Comparison of ENCODE assay signal across 33 cellular contexts in the genomic region with DNA sequence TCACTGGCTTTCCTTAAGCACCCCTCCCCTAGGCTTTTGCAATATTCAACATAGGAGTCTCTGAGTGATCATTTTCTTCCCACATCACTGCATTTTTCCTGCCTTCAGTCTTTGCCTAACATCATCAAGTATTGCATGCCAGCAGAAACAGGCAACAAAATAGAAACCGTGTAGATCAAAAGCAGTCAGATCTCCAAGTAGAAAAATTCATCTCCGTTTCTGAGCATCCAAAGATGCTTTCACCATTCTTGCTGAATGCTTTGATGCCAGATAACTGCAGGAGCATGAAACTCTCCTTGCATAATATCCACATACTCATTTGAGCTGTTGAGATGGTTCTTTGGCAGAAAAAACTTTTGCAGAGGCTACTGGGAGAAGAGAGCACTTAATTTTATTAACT.
"Had no signal": no experiment of that assay in that cellular context is flagged by ENCODE, and none has a peak within 500 bp of the region (broad histone marks: within the 10 kb centered on the region; RNA-seq: fewer than 3 reads in every experiment).

No MANE protein-coding gene starts in this region.

- ATAC-seq: activated CD4-positive, CD25-positive, alpha-beta regulatory T cell treated with anti-CD3 and anti-CD28 coated beads, Interleukin-2, amount 50 U/mL, for 24 hours; activated naive CD8-positive, alpha-beta T cell treated with anti-CD3 and anti-CD28 coated beads, Interleukin-2, amount 50 U/mL, for 24 hours; activated T-cell treated with anti-CD3 and anti-CD28 coated beads, Interleukin-2, amount 50 U/mL, for 72 hours; effector memory CD8-positive, alpha-beta T cell; heart left ventricle; T-helper 17 cell had no signal

- H3K9me3 Mint-ChIP-seq: activated B cell treated with CpG ODN at 0.5 μM for 24 hours; activated CD4-positive, alpha-beta memory T cell treated with anti-CD3 and anti-CD28 coated beads, Interleukin-2, amount 10 ng/mL, durations not matched to agents 7 days and 5 days; activated naive CD4-positive, alpha-beta T cell treated with anti-CD3 and anti-CD28 coated beads, Interleukin-2, amount 50 U/mL, for 24 hours; activated T-cell treated with anti-CD3 and anti-CD28 coated beads, Interleukin-2, amount 50 U/mL, for 24 hours; activated T-cell treated with anti-CD3 and anti-CD28 coated beads, Interleukin-2, amount 50 U/mL, for 72 hours; dendritic cell treated with granulocyte-macrophage colony-stimulating factor and Interleukin-4, amounts not matched to agents 40 ng/mL and 50 ng/mL, for 4 days; T-helper 2 cell treated with Interferon-gamma antibody and Interleukin-4, amounts not matched to agents 5 μg/mL and 100 μg/mL, for 36 hours had no signal

- H3K9me3 ChIP-seq: adrenal gland, ascending aorta, esophagus muscularis mucosa, heart left ventricle had no signal

- H3K27me3 ChIP-seq: adrenal gland, ascending aorta, brain microvascular endothelial cell had no signal

- H3K36me3 ChIP-seq: adrenal gland, ascending aorta, brain microvascular endothelial cell, esophagus muscularis mucosa, heart left ventricle, WERI-Rb-1 had no signal

- H3K4me1 Mint-ChIP-seq: activated B cell treated with CpG ODN at 0.5 μM for 24 hours; activated CD4-positive, alpha-beta memory T cell treated with anti-CD3 and anti-CD28 coated beads, Interleukin-2, amount 10 ng/mL, durations not matched to agents 7 days and 5 days; activated naive CD4-positive, alpha-beta T cell treated with anti-CD3 and anti-CD28 coated beads, Interleukin-2, amount 50 U/mL, for 24 hours; activated naive CD8-positive, alpha-beta T cell treated with anti-CD3 and anti-CD28 coated beads for 36 hours; activated naive CD8-positive, alpha-beta T cell treated with anti-CD3 and anti-CD28 coated beads, Interleukin-2, amount 50 U/mL, for 24 hours; central memory CD8-positive, alpha-beta T cell; T-helper 17 cell had no signal

- H3K27ac ChIP-seq: adrenal gland, ascending aorta, brain microvascular endothelial cell, coronary artery, esophagus muscularis mucosa, heart left ventricle, WERI-Rb-1 had no signal

- H3K36me3 Mint-ChIP-seq: activated naive CD4-positive, alpha-beta T cell treated with anti-CD3 and anti-CD28 coated beads, Interleukin-2, amount 50 U/mL, for 24 hours; activated naive CD8-positive, alpha-beta T cell treated with anti-CD3 and anti-CD28 coated beads for 36 hours had no signal

- H3K4me1 ChIP-seq: adrenal gland, ascending aorta, esophagus muscularis mucosa, heart left ventricle had no signal

- H3K27ac Mint-ChIP-seq: activated B cell treated with CpG ODN at 0.5 μM for 24 hours; activated CD4-positive, alpha-beta memory T cell treated with anti-CD3 and anti-CD28 coated beads, Interleukin-2, amount 10 ng/mL, durations not matched to agents 7 days and 5 days; activated naive CD4-positive, alpha-beta T cell treated with anti-CD3 and anti-CD28 coated beads, Interleukin-2, amount 50 U/mL, for 24 hours; activated naive CD8-positive, alpha-beta T cell treated with anti-CD3 and anti-CD28 coated beads for 36 hours; activated naive CD8-positive, alpha-beta T cell treated with anti-CD3 and anti-CD28 coated beads, Interleukin-2, amount 50 U/mL, for 24 hours; activated T-cell treated with anti-CD3 and anti-CD28 coated beads, Interleukin-2, amount 50 U/mL, for 24 hours; activated T-cell treated with anti-CD3 and anti-CD28 coated beads, Interleukin-2, amount 50 U/mL, for 72 hours; dendritic cell treated with granulocyte-macrophage colony-stimulating factor and Interleukin-4, amounts not matched to agents 40 ng/mL and 50 ng/mL, for 4 days; effector memory CD8-positive, alpha-beta T cell; T-helper 17 cell; T-helper 2 cell treated with Interferon-gamma antibody and Interleukin-4, amounts not matched to agents 5 μg/mL and 100 μg/mL, for 36 hours had no signal

- H3K27me3 Mint-ChIP-seq: activated CD4-positive, alpha-beta memory T cell treated with anti-CD3 and anti-CD28 coated beads, Interleukin-2, amount 10 ng/mL, durations not matched to agents 7 days and 5 days; dendritic cell treated with granulocyte-macrophage colony-stimulating factor and Interleukin-4, amounts not matched to agents 40 ng/mL and 50 ng/mL, for 4 days had no signal

- DNase-seq: activated B cell treated with CpG ODN at 0.5 μM for 24 hours; activated CD4-positive, alpha-beta memory T cell treated with anti-CD3 and anti-CD28 coated beads, Interleukin-2, amount 10 ng/mL, durations not matched to agents 7 days and 5 days; activated CD4-positive, alpha-beta T cell treated with anti-CD3 and anti-CD28 coated beads for 48 hours; activated CD4-positive, alpha-beta T cell treated with anti-CD3 and anti-CD28 coated beads, Interleukin-2, amount 50 U/mL, for 4 hours; activated CD8-positive, alpha-beta memory T cell treated with anti-CD3 and anti-CD28 coated beads, Interleukin-2, amount 50 U/mL, for 48 hours; activated gamma-delta T cell; activated naive CD4-positive, alpha-beta T cell treated with Interleukin-2 at 50 U/mL for 16 hours; activated naive CD8-positive, alpha-beta T cell treated with anti-CD3 and anti-CD28 coated beads for 36 hours; activated naive CD8-positive, alpha-beta T cell treated with anti-CD3 and anti-CD28 coated beads, Interleukin-2, amount 50 U/mL, for 24 hours; activated T-cell treated with anti-CD3 and anti-CD28 coated beads for 4 hours; activated T-cell treated with anti-CD3 and anti-CD28 coated beads, Interleukin-2, amount 50 U/mL, for 24 hours; activated T-cell treated with anti-CD3 and anti-CD28 coated beads, Interleukin-2, amount 50 U/mL, for 72 hours; adrenal gland; amygdala; brain microvascular endothelial cell; effector CD4-positive, alpha-beta T cell; effector memory CD8-positive, alpha-beta T cell; erythroblast; foreskin melanocyte; glutamatergic neuron; heart left ventricle; T-helper 1 cell; T-helper 17 cell; T1000; WERI-Rb-1 had no signal

- H3K4me3 Mint-ChIP-seq: activated B cell treated with CpG ODN at 0.5 μM for 24 hours; activated CD4-positive, alpha-beta memory T cell treated with anti-CD3 and anti-CD28 coated beads, Interleukin-2, amount 10 ng/mL, durations not matched to agents 7 days and 5 days; activated naive CD4-positive, alpha-beta T cell treated with anti-CD3 and anti-CD28 coated beads, Interleukin-2, amount 50 U/mL, for 24 hours; activated naive CD8-positive, alpha-beta T cell treated with anti-CD3 and anti-CD28 coated beads for 36 hours; activated naive CD8-positive, alpha-beta T cell treated with anti-CD3 and anti-CD28 coated beads, Interleukin-2, amount 50 U/mL, for 24 hours; activated T-cell treated with anti-CD3 and anti-CD28 coated beads, Interleukin-2, amount 50 U/mL, for 24 hours; activated T-cell treated with anti-CD3 and anti-CD28 coated beads, Interleukin-2, amount 50 U/mL, for 72 hours; central memory CD8-positive, alpha-beta T cell; dendritic cell treated with granulocyte-macrophage colony-stimulating factor and Interleukin-4, amounts not matched to agents 40 ng/mL and 50 ng/mL, for 4 days; effector memory CD8-positive, alpha-beta T cell; T-helper 17 cell; T-helper 2 cell treated with Interferon-gamma antibody and Interleukin-4, amounts not matched to agents 5 μg/mL and 100 μg/mL, for 36 hours had no signal

- H3K4me3 ChIP-seq: adrenal gland, ascending aorta, coronary artery, esophagus muscularis mucosa, heart left ventricle had no signal
